Comparison of ENCODE assay signal across 1 cellular context in genomic region chr10:96665306-96665705, GRCh38.
TF ChIP-seq lines count a peak whose summit lies in the region.

No MANE protein-coding gene starts in this region.

TF ChIP-seq in SK-N-SH treated with all-trans-retinoic acid at 6 μM for 48 hours, 23 proteins besides CTCF, POLR2A, EP300 and RAD21 (continued from another document):
- TF ChIP-seq TSHZ2 (CRISPR knock-in tag; IDR thresholded peaks at IDR 0.05): no peak
- no peak for TF ChIP-seq PATZ1 (CRISPR knock-in tag; IDR thresholded peaks at IDR 0.05; ENCODE audit: borderline replicate concordance)
- TF ChIP-seq TCF4 (CRISPR knock-in tag; IDR thresholded peaks at IDR 0.05; ENCODE audit: borderline replicate concordance): no peak
TF ChIP-seq in SK-N-SH treated with all-trans-retinoic acid at 6 μM for 48 hours: peak in this region for 0.
